Comparison of ENCODE assay signal across 1 cellular context in the genomic region with DNA sequence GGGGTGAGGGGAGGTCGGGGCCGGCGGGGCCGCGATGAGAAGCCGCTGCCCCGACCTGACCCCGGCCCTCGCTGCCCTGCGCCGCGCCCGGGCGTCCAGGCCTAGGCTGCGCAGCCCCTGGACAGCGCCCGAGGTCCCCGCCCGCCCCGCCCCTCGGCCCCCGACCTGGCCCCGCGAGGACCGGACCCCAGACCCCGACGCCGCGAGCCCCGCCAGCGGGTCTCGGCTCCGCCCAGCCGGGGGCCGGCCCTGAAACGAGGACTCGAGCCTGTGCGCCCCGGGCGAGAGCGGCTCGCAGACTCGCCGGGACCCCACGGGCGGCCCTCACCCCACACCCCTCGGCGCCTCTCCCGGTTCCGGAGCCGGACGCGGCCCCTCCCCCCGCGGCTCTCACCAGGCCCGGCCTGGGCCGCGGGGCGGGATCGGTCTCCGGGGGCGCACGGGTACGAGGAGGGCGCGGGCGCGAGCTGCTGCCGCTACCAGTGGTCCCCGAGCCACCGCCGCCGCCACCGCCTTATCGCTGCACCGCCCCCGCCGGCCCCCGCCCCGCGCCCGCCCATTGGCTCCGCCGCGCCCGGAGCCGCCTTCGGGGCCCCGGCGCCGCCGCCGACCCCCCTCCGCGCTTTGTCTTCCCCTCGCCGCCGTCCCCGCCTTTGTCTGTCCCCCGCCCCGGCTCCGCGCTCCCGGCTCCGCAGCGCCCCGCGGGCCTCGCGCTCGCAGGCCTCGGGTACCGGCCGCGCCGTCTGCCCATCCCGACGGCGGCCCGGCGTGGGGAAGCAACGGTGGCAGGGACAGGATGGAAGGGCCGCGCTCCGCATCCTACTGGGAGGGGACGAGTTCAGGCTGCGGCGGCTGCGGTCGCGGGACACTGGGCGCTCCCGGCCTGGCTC.
TF ChIP-seq lines count a peak whose summit lies in the region.

Gene LIMD2 (minus strand): TSS at position 488 of the 890 bp plus-strand sequence. CDS start 827 bp downstream, outside the sequence.

TF ChIP-seq in GM12878, 131 proteins besides CTCF, POLR2A, EP300 and RAD21 (continued from another document):
- TF ChIP-seq BCLAF1 (IDR thresholded peaks at IDR 0.05): no peak
- TF ChIP-seq IKZF1 (conservative IDR thresholded peaks at IDR 0.05): peak; percentile 86
- 0 out of 2 replicates have a peak, but pooled peaks have one; percentile 33 for TF ChIP-seq POLR2AphosphoS2 (IDR thresholded peaks at IDR 0.05; ENCODE audit: low read depth, low read length)
- TF ChIP-seq BHLHE40 (IDR thresholded peaks at IDR 0.05; ENCODE audit: borderline replicate concordance in 1 of 2, low read depth in 2 of 2, low read length in 1 of 2): peak in 1 of 2 experiments; percentile 58; a peak in 2 of 4 replicates
- peak in 1 of 2 experiments; percentile 78; a peak in 2 of 3 replicates for TF ChIP-seq EGR1 (IDR thresholded peaks at IDR 0.05; ENCODE audit: borderline replicate concordance in 1 of 2, low read depth in 2 of 2, low read length in 2 of 2)
- TF ChIP-seq TAF1 (IDR thresholded peaks at IDR 0.05; ENCODE audit: borderline replicate concordance, low read depth, low read length): peak; percentile 63; the same call in 1 of the 2 replicates
- TF ChIP-seq TCF3 (IDR thresholded peaks at IDR 0.05; ENCODE audit: borderline replicate concordance, insufficient read depth, low read depth, low read length): peak; percentile 7; the same call in 1 of the 2 replicates
- TF ChIP-seq, protein P1, sequence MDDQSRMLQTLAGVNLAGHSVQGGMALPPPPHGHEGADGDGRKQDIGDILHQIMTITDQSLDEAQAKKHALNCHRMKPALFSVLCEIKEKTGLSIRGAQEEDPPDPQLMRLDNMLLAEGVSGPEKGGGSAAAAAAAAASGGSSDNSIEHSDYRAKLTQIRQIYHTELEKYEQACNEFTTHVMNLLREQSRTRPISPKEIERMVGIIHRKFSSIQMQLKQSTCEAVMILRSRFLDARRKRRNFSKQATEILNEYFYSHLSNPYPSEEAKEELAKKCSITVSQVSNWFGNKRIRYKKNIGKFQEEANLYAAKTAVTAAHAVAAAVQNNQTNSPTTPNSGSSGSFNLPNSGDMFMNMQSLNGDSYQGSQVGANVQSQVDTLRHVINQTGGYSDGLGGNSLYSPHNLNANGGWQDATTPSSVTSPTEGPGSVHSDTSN (IDR thresholded peaks at IDR 0.05; ENCODE audit: insufficient replicate concordance, low read depth, low read length): no peak
- TF ChIP-seq POLR2AphosphoS5 (IDR thresholded peaks at IDR 0.05; ENCODE audit: low read length): no peak; the same call in none of the 2 replicates
TF ChIP-seq in GM12878: peak in this region for 7.
